In genomic region chr3:106302451-106303221, GRCh38 we compare ENCODE assay signal across 9 cellular contexts.
DNase-seq lines count a peak whose midpoint lies in the region; ATAC-seq and TF ChIP-seq lines count a peak whose summit lies in the region.
"Had no signal": no experiment of that assay in that cellular context is flagged by ENCODE, and none has a peak within 500 bp of the region (broad histone marks: within the 10 kb centered on the region; RNA-seq: fewer than 3 reads in every experiment).

No MANE protein-coding gene starts in this region.

- no peak overlapping the region for H3K9ac ChIP-seq in KMS-11

- H3K27ac ChIP-seq in KMS-11 (peak overlapping the region; percentile 8; the same call in 1 of the 2 replicates), thyroid gland (no peak overlapping the region), prostate gland (no peak overlapping the region)
- H3K27ac ChIP-seq: skin epidermis had no signal

- no peak for TF ChIP-seq CTCF in KMS-11 (conservative IDR thresholded peaks at IDR 0.05; ENCODE audit: low read depth, low read length)
- TF ChIP-seq CTCF in mucosa of descending colon (IDR thresholded peaks at IDR 0.05) = no peak
- no peak for TF ChIP-seq CTCF in thyroid gland (IDR thresholded peaks at IDR 0.05)
- TF ChIP-seq CTCF in prostate gland (IDR thresholded peaks at IDR 0.05) = no peak

- no peak for TF ChIP-seq POLR2A in thyroid gland (IDR thresholded peaks at IDR 0.05)
- no peak for TF ChIP-seq POLR2A in prostate gland (IDR thresholded peaks at IDR 0.05)

- H3K27me3 ChIP-seq in KMS-11 (ENCODE audit: insufficient read depth, low read depth) (no peaks in the 10 kb centered on the region), thyroid gland (no peaks in the 10 kb centered on the region), prostate gland (replicated peaks; ENCODE audit: insufficient read depth) (no peaks in the 10 kb centered on the region)

- intact Hi-C loops in mucosa of descending colon (cut with DNase I, micrococcal nuclease) (no loop called here), thyroid gland (cut with DNase I) (no loop called here), prostate gland (cut with DNase I) (no loop called here)

- peak overlapping the region; percentile 73 for H3K4me2 ChIP-seq in KMS-11

- H3K9me3 ChIP-seq in mucosa of descending colon = no peaks in the 10 kb centered on the region
- no peaks in the 10 kb centered on the region for H3K9me3 ChIP-seq in thyroid gland
- no peaks in the 10 kb centered on the region for H3K9me3 ChIP-seq in prostate gland

- 78% methylated on average over 5 of the region's 5 CpGs for WGBS in thyroid gland, 2 donors
- WGBS in prostate gland = 79% methylated on average over 5 of the region's 5 CpGs

- no peaks in the 10 kb centered on the region for H3K79me2 ChIP-seq in KMS-11 (ENCODE audit: insufficient read depth, low read depth)

- DNase-seq in activated CD4-positive, CD25-positive, alpha-beta regulatory T cell (lab: John Stamatoyannopoulos, UW) = no peak
- DNase-seq in mucosa of descending colon (peak in 1 of 3 donors; percentile 4), thyroid gland (no peak), NCI-H1105 (lab: John Stamatoyannopoulos, UW) (no peak), prostate gland (ENCODE audit: low spot score) (no peak)

- no peak overlapping the region for H3K4me3 ChIP-seq in KMS-11 (IDR thresholded peaks at IDR 0.05; ENCODE audit: insufficient read depth, low read depth, low read length)
- no peak overlapping the region for H3K4me3 ChIP-seq in mucosa of descending colon
- no peak overlapping the region for H3K4me3 ChIP-seq in thyroid gland (replicated peaks in 1 of 3)
- no peak overlapping the region for H3K4me3 ChIP-seq in prostate gland
- H3K4me3 ChIP-seq: skin epidermis had no signal

- ATAC-seq in activated CD4-positive, CD25-positive, alpha-beta regulatory T cell treated with anti-CD3 and anti-CD28 coated beads, Interleukin-2, amount 50 U/mL, for 24 hours = peak; percentile 87 to 88
- peak; percentile 91 for ATAC-seq in GM21825 (IDR thresholded peaks at IDR 0.05; ENCODE audit: unreplicated experiment)
- peak; percentile 24 for ATAC-seq in mucosa of descending colon

- H3K36me3 ChIP-seq in KMS-11 (ENCODE audit: insufficient read depth) = no peaks in the 10 kb centered on the region
- H3K36me3 ChIP-seq in mucosa of descending colon (ENCODE audit: low read depth) = no peaks in the 10 kb centered on the region
- no peaks in the 10 kb centered on the region for H3K36me3 ChIP-seq in thyroid gland
- no peaks in the 10 kb centered on the region for H3K36me3 ChIP-seq in prostate gland

- no peak overlapping the region for H2AFZ ChIP-seq in KMS-11 (ENCODE audit: low read depth)

- H4K20me1 ChIP-seq in KMS-11 (ENCODE audit: insufficient read depth) = no peaks in the 10 kb centered on the region

- H3K4me1 ChIP-seq in KMS-11 (ENCODE audit: low read depth, poor library complexity, severe bottlenecking) (peaks cover 59% of the 10 kb centered on the region), mucosa of descending colon (ENCODE audit: low read depth) (no peaks in the 10 kb centered on the region), thyroid gland (no peaks in the 10 kb centered on the region), prostate gland (replicated peaks) (no peaks in the 10 kb centered on the region)

Comparison
In these comparisons a context has a peak if more than half of its experiments do, and no peak if none do; other contexts are left out.
1. ATAC-seq: peak in every context shown above with its lines; median percentile 91 in GM21825; 88 in activated CD4-positive, CD25-positive, alpha-beta regulatory T cell treated with anti-CD3 and anti-CD28 coated beads, Interleukin-2, amount 50 U/mL, for 24 hours; 24 in mucosa of descending colon.